In genomic region chrX:19627533-19627932, GRCh38 we compare ENCODE assay signal across 1 cellular context.
TF ChIP-seq lines count a peak whose summit lies in the region.

No MANE protein-coding gene starts in this region.

TF ChIP-seq in SK-N-SH, 30 proteins besides CTCF, POLR2A, EP300 and RAD21:
- TF ChIP-seq, protein P1, sequence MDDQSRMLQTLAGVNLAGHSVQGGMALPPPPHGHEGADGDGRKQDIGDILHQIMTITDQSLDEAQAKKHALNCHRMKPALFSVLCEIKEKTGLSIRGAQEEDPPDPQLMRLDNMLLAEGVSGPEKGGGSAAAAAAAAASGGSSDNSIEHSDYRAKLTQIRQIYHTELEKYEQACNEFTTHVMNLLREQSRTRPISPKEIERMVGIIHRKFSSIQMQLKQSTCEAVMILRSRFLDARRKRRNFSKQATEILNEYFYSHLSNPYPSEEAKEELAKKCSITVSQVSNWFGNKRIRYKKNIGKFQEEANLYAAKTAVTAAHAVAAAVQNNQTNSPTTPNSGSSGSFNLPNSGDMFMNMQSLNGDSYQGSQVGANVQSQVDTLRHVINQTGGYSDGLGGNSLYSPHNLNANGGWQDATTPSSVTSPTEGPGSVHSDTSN (IDR thresholded peaks at IDR 0.05), result no peak
- TF ChIP-seq SIN3A (IDR thresholded peaks at IDR 0.05; ENCODE audit: borderline replicate concordance, low read depth, low read length) (no peak), FOSL2 (IDR thresholded peaks at IDR 0.05; ENCODE audit: borderline replicate concordance, low read depth) (peak; percentile 18; the same call in 1 of the 2 replicates)
